8 cellular contexts compared by ENCODE assay signal in genomic region chr2:70887550-70888229, GRCh38. TPM values are rescaled to one million over a fixed set of nuclear protein-coding genes. Genes with fewer than 3 reads are reported as not detected.
A peak's percentile ranks its signal among the peaks of the same experiment; 100 is the strongest.
DNase-seq lines count a peak whose midpoint lies in the region; ATAC-seq, FAIRE-seq and TF ChIP-seq lines count a peak whose summit lies in the region.

No MANE protein-coding gene starts in this region.

- no peak overlapping the region for H3K27ac Mint-ChIP-seq in neural crest cell (ENCODE audit: unreplicated experiment)

- H3K79me2 ChIP-seq in endothelial cell of umbilical vein (ENCODE audit: control insufficient read depth, insufficient read depth, low read length), result no peaks in the 10 kb centered on the region

- intact Hi-C loops in endothelial cell of umbilical vein (cut with micrococcal nuclease), result no loop called here

- no peak overlapping the region for H2AFZ ChIP-seq in endothelial cell of umbilical vein (ENCODE audit: low read depth, low read length)

- TF ChIP-seq CTCF in endothelial cell of umbilical vein (IDR thresholded peaks at IDR 0.05; ENCODE audit: extremely low read depth in 1 of 2, insufficient read depth in 1 of 2, low read depth in 1 of 2, low read length in 2 of 2) (no peak), neural crest cell (conservative IDR thresholded peaks at IDR 0.05) (no peak)

- H3K9me3 ChIP-seq in endothelial cell of umbilical vein (replicated peaks; ENCODE audit: control insufficient read depth, insufficient read depth, low read length), result no peaks in the 10 kb centered on the region

- H3K9me3 Mint-ChIP-seq in neural crest cell, result peaks cover 4% of the 10 kb centered on the region

- no TSS peak for BruUV-seq in endothelial cell of umbilical vein (replicated peaks; lab: Mats Ljungman, UMichigan)

- peaks cover 28% of the 10 kb centered on the region for H3K4me1 Mint-ChIP-seq in neural crest cell

- peak overlapping the region in 1 of 3 experiments; percentile 11 for H3K4me3 ChIP-seq in endothelial cell of umbilical vein (replicated peaks in 1 of 3; ENCODE audit: insufficient read depth in 1 of 3, low read depth in 1 of 3, low read length in 3 of 3)

- H3K27me3 Mint-ChIP-seq in neural crest cell (ENCODE audit: low read depth), result peaks cover 100% of the 10 kb centered on the region

- H3K4me1 ChIP-seq in endothelial cell of umbilical vein (ENCODE audit: control insufficient read depth, extremely low read depth, insufficient read depth, low read length), result peaks cover 8% of the 10 kb centered on the region

- peak overlapping the region; percentile 69 for H3K4me3 Mint-ChIP-seq in neural crest cell

- no peak overlapping the region for H3K27ac ChIP-seq in endothelial cell of umbilical vein (ENCODE audit: insufficient read depth, low read depth, low read length)

- dilution Hi-C loops in endothelial cell of umbilical vein (cut with MboI; ENCODE audit: extremely low pct_ligation_motif_present, low sequenced_read_pairs), result no loop called here

- DNase-seq in NCI-H2081 (lab: John Stamatoyannopoulos, UW) (peak; percentile 46 to 53), NCI-H2081 treated with DMSO at 0.1 percent for 48 hours (lab: John Stamatoyannopoulos, UW) (no peak), NCI-H748 (lab: John Stamatoyannopoulos, UW; ENCODE audit: unreplicated experiment) (peak; percentile 58), endothelial cell of umbilical vein (ENCODE audit: low read depth, low spot score) (no peak), neural crest cell (ENCODE audit: low read depth, low spot score) (peak; percentile 72), activated gamma-delta T cell (lab: John Stamatoyannopoulos, UW) (no peak)

- H3K9ac ChIP-seq in endothelial cell of umbilical vein (replicated peaks; ENCODE audit: extremely low read depth, insufficient read depth, low read length), result no peak overlapping the region

- no peaks in the 10 kb centered on the region for H3K9me1 ChIP-seq in endothelial cell of umbilical vein (replicated peaks; ENCODE audit: control insufficient read depth, extremely low read depth, insufficient read depth, low read length)

- H3K36me3 Mint-ChIP-seq in neural crest cell (ENCODE audit: low read depth), result peaks cover 7% of the 10 kb centered on the region

- H4K20me1 ChIP-seq in endothelial cell of umbilical vein (replicated peaks; ENCODE audit: control insufficient read depth, extremely low read depth, insufficient read depth, low read length), result no peaks in the 10 kb centered on the region

- no peak for FAIRE-seq in endothelial cell of umbilical vein (lab: Jason Lieb, UNC)

- no peak for TF ChIP-seq POLR2A in endothelial cell of umbilical vein (IDR thresholded peaks at IDR 0.05; ENCODE audit: low read depth, low read length)

- H3K27me3 ChIP-seq in endothelial cell of umbilical vein (ENCODE audit: control insufficient read depth in 2 of 2, insufficient read depth in 2 of 2, low read length in 2 of 2), result peaks cover 83 to 100% of the 10 kb centered on the region in 2 experiments

- ATAC-seq in GM18520 (IDR thresholded peaks at IDR 0.05; ENCODE audit: unreplicated experiment), result no peak
- ATAC-seq in HG03175 (IDR thresholded peaks at IDR 0.05; ENCODE audit: unreplicated experiment), result no peak

- no peaks in the 10 kb centered on the region for H3K36me3 ChIP-seq in endothelial cell of umbilical vein (ENCODE audit: control insufficient read depth in 2 of 2, extremely low read depth in 1 of 2, insufficient read depth in 2 of 2, low read length in 2 of 2)

- POLR2A ChIA-PET in endothelial cell of umbilical vein (lab: Charles Lee), result no interaction called here

- CTCF ChIA-PET in endothelial cell of umbilical vein (lab: Charles Lee), result interaction anchor here (0.8 to 1.2 kb wide), 2 partner anchors 16 to 61 kb away, joined by 3 to 5 read pairs; no protein-coding TSS in a partner anchor

- H3K4me2 ChIP-seq in endothelial cell of umbilical vein (ENCODE audit: insufficient read depth, low read length), result peak overlapping the region; percentile 12

TF ChIP-seq in endothelial cell of umbilical vein, 7 proteins besides CTCF, POLR2A, EP300 and RAD21:
- TF ChIP-seq EZH2 (IDR thresholded peaks at IDR 0.05; ENCODE audit: borderline replicate concordance, low read depth, low read length, severe bottlenecking), result peak; percentile 79
- no peak for TF ChIP-seq FOS (IDR thresholded peaks at IDR 0.05; ENCODE audit: borderline replicate concordance, insufficient read depth, low read length)
- TF ChIP-seq MAX (IDR thresholded peaks at IDR 0.05; ENCODE audit: insufficient read depth, insufficient read length), result no peak
- TF ChIP-seq POLR2AphosphoS5 (IDR thresholded peaks at IDR 0.05; ENCODE audit: insufficient read depth, low read depth, low read length), result no peak

RNA-seq across cellular contexts. Expression of gene VAX2, which starts 12.7 kb away (rescaled TPM):
- total RNA-seq in endothelial cell of umbilical vein (0.28 TPM in 1 of 2 replicates, not detected in the other), neural crest cell (6.3 and 8.6 TPM in 2 replicates)
- polyA plus RNA-seq in endothelial cell of umbilical vein, result 0.57 and 0.89 TPM in 2 replicates
- polyA plus RNA-seq in endothelial cell of umbilical vein (2011; cell fraction: cytosol; rRNA removed), result 0.21 and 0.25 TPM in 2 replicates
- polyA plus RNA-seq in endothelial cell of umbilical vein (2011; cell fraction: nucleus; rRNA removed), result 0.95 and 1.2 TPM in 2 replicates
- polyA plus RNA-seq in endothelial cell of umbilical vein (2012), result 0.51 and 2.0 TPM in 2 replicates
- polyA minus RNA-seq in endothelial cell of umbilical vein, result 0.15 TPM in 1 of 2 replicates, not detected in the other
- not detected for polyA minus RNA-seq in endothelial cell of umbilical vein (2011; cell fraction: cytosol; rRNA and poly(A)+ RNA removed)
- polyA minus RNA-seq in endothelial cell of umbilical vein (2011; cell fraction: nucleus; rRNA and poly(A)+ RNA removed), result 0.38 and 0.67 TPM in 2 replicates

RNA-seq across cellular contexts. Expression of gene ATP6V1B1, which starts 48.0 kb away (rescaled TPM):
- total RNA-seq in endothelial cell of umbilical vein (0.60 and 0.77 TPM in 2 replicates), neural crest cell (4.3 and 4.6 TPM in 2 replicates)
- polyA plus RNA-seq in endothelial cell of umbilical vein, result 0.35 TPM in 1 of 2 replicates, not detected in the other
- not detected in 2 replicates for polyA plus RNA-seq in endothelial cell of umbilical vein (2011; cell fraction: cytosol; rRNA removed)
- polyA plus RNA-seq in endothelial cell of umbilical vein (2011; cell fraction: nucleus; rRNA removed), result 3.3 and 4.6 TPM in 2 replicates
- 0.46 and 1.1 TPM in 2 replicates for polyA plus RNA-seq in endothelial cell of umbilical vein (2012)
- polyA minus RNA-seq in endothelial cell of umbilical vein, result 1.0 TPM in 1 of 2 replicates, not detected in the other
- not detected for polyA minus RNA-seq in endothelial cell of umbilical vein (2011; cell fraction: cytosol; rRNA and poly(A)+ RNA removed)
- 1.3 TPM in 1 of 2 replicates, not detected in the other for polyA minus RNA-seq in endothelial cell of umbilical vein (2011; cell fraction: nucleus; rRNA and poly(A)+ RNA removed)

RNA-seq across cellular contexts. Expression of gene CD207, which starts 52.1 kb away (rescaled TPM):
- total RNA-seq in endothelial cell of umbilical vein, result not detected in 2 replicates
- not detected in 2 replicates for polyA plus RNA-seq in endothelial cell of umbilical vein
- not detected in 2 replicates for polyA plus RNA-seq in endothelial cell of umbilical vein (2011; cell fraction: cytosol; rRNA removed)
- polyA plus RNA-seq in endothelial cell of umbilical vein (2011; cell fraction: nucleus; rRNA removed), result 0.07 TPM in 1 of 2 replicates, not detected in the other
- not detected in 2 replicates for polyA plus RNA-seq in endothelial cell of umbilical vein (2012)
- not detected in 2 replicates for polyA minus RNA-seq in endothelial cell of umbilical vein
- not detected for polyA minus RNA-seq in endothelial cell of umbilical vein (2011; cell fraction: cytosol; rRNA and poly(A)+ RNA removed)
- polyA minus RNA-seq in endothelial cell of umbilical vein (2011; cell fraction: nucleus; rRNA and poly(A)+ RNA removed), result not detected in 2 replicates
- not detected in 2 replicates for total RNA-seq in neural crest cell

Comparison
In these comparisons a context has a peak if more than half of its experiments do, and no peak if none do; other contexts are left out.
1. DNase-seq: peak in NCI-H2081 (2 of 2), NCI-H748 (single experiment) and neural crest cell (single experiment); none in NCI-H2081 treated with DMSO at 0.1 percent for 48 hours (single experiment), endothelial cell of umbilical vein (single experiment) and activated gamma-delta T cell (single experiment).